Comparison of ENCODE assay signal across 22 cellular contexts in genomic region chr16:1468456-1468855, GRCh38. TPM values are rescaled to one million over a fixed set of nuclear protein-coding genes. Genes with fewer than 3 reads are reported as not detected.
"Had no signal": no experiment of that assay in that cellular context is flagged by ENCODE, and none has a peak within 500 bp of the region (broad histone marks: within the 10 kb centered on the region; RNA-seq: fewer than 3 reads in every experiment).

No MANE protein-coding gene starts in this region.

- H3K36me3 ChIP-seq: colonic mucosa, ovary, right atrium auricular region had no signal

- H3K27ac Mint-ChIP-seq: activated naive CD8-positive, alpha-beta T cell; activated T-helper 17 cell treated with anti-CD3 and anti-CD28 coated beads, Interleukin-2, amount 50 U/mL, for 72 hours; natural killer cell; stimulated activated naive CD8-positive, alpha-beta T cell treated with anti-CD3 and anti-CD28 coated beads, Interleukin-15, amount 100 ng/mL, for 72 hours had no signal

- H3K27me3 Mint-ChIP-seq: activated naive CD8-positive, alpha-beta T cell; activated T-helper 17 cell treated with anti-CD3 and anti-CD28 coated beads, Interleukin-2, amount 50 U/mL, for 72 hours; stimulated activated naive CD8-positive, alpha-beta T cell treated with anti-CD3 and anti-CD28 coated beads, Interleukin-15, amount 100 ng/mL, for 72 hours had no signal

- ATAC-seq: activated T-helper 17 cell treated with anti-CD3 and anti-CD28 coated beads, Interleukin-2, amount 50 U/mL, for 72 hours; heart right ventricle; left colon; lower lobe of right lung; natural killer cell; psoas muscle; stimulated activated naive CD8-positive, alpha-beta T cell treated with anti-CD3 and anti-CD28 coated beads, Interleukin-15, amount 100 ng/mL, for 72 hours had no signal

- H3K4me1 ChIP-seq: colonic mucosa had no signal

- H3K4me3 ChIP-seq: colonic mucosa, esophagus squamous epithelium, heart right ventricle, lower lobe of right lung, ovary, psoas muscle, right atrium auricular region, tibial artery had no signal

- H3K4me3 Mint-ChIP-seq: activated naive CD8-positive, alpha-beta T cell; activated T-helper 17 cell treated with anti-CD3 and anti-CD28 coated beads, Interleukin-2, amount 50 U/mL, for 72 hours; natural killer cell; stimulated activated naive CD8-positive, alpha-beta T cell treated with anti-CD3 and anti-CD28 coated beads, Interleukin-15, amount 100 ng/mL, for 72 hours had no signal

- H3K9me3 Mint-ChIP-seq: activated T-helper 17 cell treated with anti-CD3 and anti-CD28 coated beads, Interleukin-2, amount 50 U/mL, for 72 hours; natural killer cell; stimulated activated naive CD8-positive, alpha-beta T cell treated with anti-CD3 and anti-CD28 coated beads, Interleukin-15, amount 100 ng/mL, for 72 hours had no signal

- H3K9me3 ChIP-seq: colonic mucosa, esophagus squamous epithelium, lower lobe of right lung, ovary, psoas muscle, right atrium auricular region, tibial artery had no signal

- DNase-seq: activated CD4-positive, alpha-beta T cell treated with anti-CD3 and anti-CD28 coated beads for 1 hour; activated T-cell treated with anti-CD3 and anti-CD28 coated beads, Interleukin-2, amount 50 U/mL, for 1 hour; amniotic stem cell; colonic mucosa; esophagus squamous epithelium; foreskin fibroblast; heart right ventricle; islet precursor cell; left colon; natural killer cell; ovary; psoas muscle; stimulated activated CD4-positive, alpha-beta T cell treated with anti-CD3 and anti-CD28 coated beads, Interleukin-4, amount 100 ng/mL, for 4 hours; stimulated activated naive CD8-positive, alpha-beta T cell treated with anti-CD3 and anti-CD28 coated beads, Interleukin-15, amount 100 ng/mL, for 72 hours; T-helper 1 cell; tibial artery had no signal

- H3K36me3 Mint-ChIP-seq: activated naive CD8-positive, alpha-beta T cell; natural killer cell had no signal

- H3K27me3 ChIP-seq: colonic mucosa, esophagus squamous epithelium, heart right ventricle, ovary, right atrium auricular region, tibial artery had no signal

- H3K27ac ChIP-seq: colonic mucosa, esophagus squamous epithelium, heart right ventricle, lower lobe of right lung, ovary, psoas muscle, right atrium auricular region, tibial artery had no signal

RNA-seq across cellular contexts. Expression of gene PTX4, which starts 20.3 kb away (rescaled TPM):
- total RNA-seq: activated T-helper 17 cell treated with anti-CD3 and anti-CD28 coated beads, Interleukin-2, amount 50 U/mL, for 72 hours; colonic mucosa; esophagus squamous epithelium; heart right ventricle; left colon; lower lobe of right lung; urinary bladder had no signal
- polyA plus RNA-seq: heart right ventricle had no signal

RNA-seq across cellular contexts. Expression of gene CCDC154, which starts 24.1 kb away (rescaled TPM):
- total RNA-seq: right atrium auricular region had no signal

RNA-seq across cellular contexts. Expression of gene PERCC1, which starts 37.6 kb away (rescaled TPM):
- total RNA-seq: activated T-helper 17 cell treated with anti-CD3 and anti-CD28 coated beads, Interleukin-2, amount 50 U/mL, for 72 hours; bronchial epithelial cell; esophagus squamous epithelium; left colon; lower lobe of right lung; psoas muscle; right atrium auricular region; urinary bladder had no signal
- polyA plus RNA-seq: urinary bladder had no signal
